ENCODE assay signal across 15 cellular contexts in genomic region chr19:40281381-40282208, GRCh38. TPM values are rescaled to one million over a fixed set of nuclear protein-coding genes. Genes with fewer than 3 reads are reported as not detected.
DNase-seq lines count a peak whose midpoint lies in the region; ATAC-seq and TF ChIP-seq lines count a peak whose summit lies in the region.
"Had no signal": no experiment of that assay in that cellular context is flagged by ENCODE, and none has a peak within 500 bp of the region (broad histone marks: within the 10 kb centered on the region; RNA-seq: fewer than 3 reads in every experiment).

No MANE protein-coding gene starts in this region.

- H3K36me3 ChIP-seq in left ventricle myocardium inferior (no peaks in the 10 kb centered on the region), adipocyte (ENCODE audit: control insufficient read depth, insufficient read depth, low read length, severe bottlenecking) (no peaks in the 10 kb centered on the region), mesenchymal stem cell (ENCODE audit: control insufficient read depth in 1 of 2, insufficient read depth in 2 of 2, low read depth in 1 of 2, low read length in 2 of 2) (peaks cover 7 to 24% of the 10 kb centered on the region in 2 experiments), thyroid gland (no peaks in the 10 kb centered on the region)

- H3K4ac ChIP-seq in mesenchymal stem cell (ENCODE audit: low read depth in 1 of 2, low read length in 2 of 2) = no peak overlapping the region

- H3K9ac ChIP-seq in adipocyte (ENCODE audit: low read length) = peak overlapping the region; percentile 92
- peak overlapping the region; percentile 97 for H3K9ac ChIP-seq in mesenchymal stem cell (ENCODE audit: low read length)
- H3K9ac ChIP-seq: KMS-11 had no signal

- no peak overlapping the region for H4K91ac ChIP-seq in mesenchymal stem cell (ENCODE audit: low read length)

- no peak overlapping the region for H3K23ac ChIP-seq in mesenchymal stem cell (ENCODE audit: low read length in 2 of 2)

- no peak overlapping the region for H2BK12ac ChIP-seq in mesenchymal stem cell (ENCODE audit: low read length in 2 of 2)

- peak overlapping the region in 2 of 7 donors; percentile 12 to 43 for H3K27ac Mint-ChIP-seq in CD14-positive monocyte
- H3K27ac Mint-ChIP-seq in mesothelial cell of epicardium = no peak overlapping the region

- ATAC-seq in Right ventricle myocardium superior (ENCODE audit: poor library complexity) = no peak
- ATAC-seq: T-cell had no signal

- intact Hi-C loops in left ventricle myocardium inferior (cut with micrococcal nuclease) = no loop called here
- intact Hi-C loops in Right ventricle myocardium superior (cut with DNase I) = no loop called here
- intact Hi-C loops in thyroid gland (cut with DNase I) = loop anchor here (5.0 kb wide), 1 partner anchor 44 kb away; no protein-coding TSS in a partner anchor
- intact Hi-C loops in CD14-positive monocyte (cut with micrococcal nuclease) = loop anchor here in 1 of 2 donors (10.0 kb wide), 1 partner anchor 147 kb away; no protein-coding TSS in a partner anchor

- no peak overlapping the region for H3K14ac ChIP-seq in mesenchymal stem cell (ENCODE audit: low read length in 2 of 2)

- TF ChIP-seq POLR2A in thyroid gland (IDR thresholded peaks at IDR 0.05) = peak in 1 of 2 donors; percentile 30

- peak overlapping the region; percentile 53 for H3K4me3 ChIP-seq in left ventricle myocardium inferior
- no peak overlapping the region for H3K4me3 ChIP-seq in adipocyte (ENCODE audit: low read length)
- no peak overlapping the region for H3K4me3 ChIP-seq in mesenchymal stem cell (ENCODE audit: insufficient read depth in 1 of 2, low read depth in 1 of 2, low read length in 2 of 2)
- no peak overlapping the region for H3K4me3 ChIP-seq in thyroid gland (replicated peaks in 1 of 3)

- H3K9me3 ChIP-seq in left ventricle myocardium inferior (replicated peaks) = no peaks in the 10 kb centered on the region
- H3K9me3 ChIP-seq in adipocyte (ENCODE audit: control insufficient read depth, low read length) = no peaks in the 10 kb centered on the region
- no peaks in the 10 kb centered on the region for H3K9me3 ChIP-seq in mesenchymal stem cell (ENCODE audit: control insufficient read depth, low read length)
- no peaks in the 10 kb centered on the region for H3K9me3 ChIP-seq in thyroid gland

- H3K4me1 ChIP-seq in left ventricle myocardium inferior (peaks cover 91% of the 10 kb centered on the region), adipocyte (ENCODE audit: control insufficient read depth, insufficient read depth, low read length) (peaks cover 79% of the 10 kb centered on the region), mesenchymal stem cell (ENCODE audit: control insufficient read depth, insufficient read depth, low read depth, low read length) (peaks cover 50% of the 10 kb centered on the region), thyroid gland (peaks cover 66 to 81% of the 10 kb centered on the region in 2 donors)

- no peak overlapping the region for H3K18ac ChIP-seq in mesenchymal stem cell (ENCODE audit: low read depth in 1 of 2, low read length in 2 of 2)

- no peak overlapping the region for H2AK5ac ChIP-seq in mesenchymal stem cell (ENCODE audit: low read length, severe bottlenecking)

- no peaks in the 10 kb centered on the region for H3K27me3 ChIP-seq in left ventricle myocardium inferior (ENCODE audit: low read depth)
- no peaks in the 10 kb centered on the region for H3K27me3 ChIP-seq in adipocyte (replicated peaks; ENCODE audit: control insufficient read depth, insufficient read depth, low read length)
- no peaks in the 10 kb centered on the region for H3K27me3 ChIP-seq in mesenchymal stem cell (ENCODE audit: control insufficient read depth in 1 of 2, insufficient read depth in 1 of 2, low read length in 2 of 2)
- no peaks in the 10 kb centered on the region for H3K27me3 ChIP-seq in thyroid gland

- H3K27me3 Mint-ChIP-seq in CD14-positive monocyte (ENCODE audit: low read depth in 3 of 3) (no peaks in the 10 kb centered on the region), mesothelial cell of epicardium (ENCODE audit: low read depth) (no peaks in the 10 kb centered on the region)
- H3K27me3 Mint-ChIP-seq: T-cell had no signal

- H3K79me1 ChIP-seq in mesenchymal stem cell (replicated peaks; ENCODE audit: low read length, poor library complexity, severe bottlenecking) = peaks cover 8% of the 10 kb centered on the region

- no peak overlapping the region for H2AFZ ChIP-seq in mesenchymal stem cell (ENCODE audit: low read depth, low read length)

- H3K27ac ChIP-seq in left ventricle myocardium inferior (replicated peaks) (peak overlapping the region; percentile 95), mesenchymal stem cell (ENCODE audit: low read length, poor library complexity, severe bottlenecking) (no peak overlapping the region), thyroid gland (peak overlapping the region; percentile 76 to 100 (median 98))
- H3K27ac ChIP-seq: KMS-11 had no signal

- no peak overlapping the region for H4K8ac ChIP-seq in mesenchymal stem cell (ENCODE audit: low read length)

- TF ChIP-seq CTCF in left ventricle myocardium inferior (IDR thresholded peaks at IDR 0.05; ENCODE audit: borderline replicate concordance) = no peak
- no peak for TF ChIP-seq CTCF in thyroid gland (IDR thresholded peaks at IDR 0.05)
- no peak for TF ChIP-seq CTCF in CD14-positive monocyte (IDR thresholded peaks at IDR 0.05)
- no peak for TF ChIP-seq CTCF in mesothelial cell of epicardium (IDR thresholded peaks at IDR 0.05; ENCODE audit: unreplicated experiment)

- H3K36me3 Mint-ChIP-seq in CD14-positive monocyte (peaks cover 6 to 8% of the 10 kb centered on the region in 2 donors), mesothelial cell of epicardium (no peaks in the 10 kb centered on the region)

- 91% methylated on average over 13 of the region's 14 CpGs for WGBS in mesenchymal stem cell
- WGBS in thyroid gland, 2 donors = 47 to 54% methylated on average over 14 of the region's 14 CpGs

- DNase-seq in left ventricle myocardium inferior = no peak
- no peak for DNase-seq in Right ventricle myocardium superior
- no peak for DNase-seq in adipocyte (ENCODE audit: low read depth)
- no peak for DNase-seq in mesenchymal stem cell
- DNase-seq in thyroid gland = peak; percentile 50 to 64
- DNase-seq in CD14-positive monocyte (ENCODE audit: low spot score) = no peak
- DNase-seq in NCI-H526 (lab: John Stamatoyannopoulos, UW) = no peak
- DNase-seq in mesothelial cell of epicardium (ENCODE audit: low spot score in 2 of 2, unreplicated experiment in 2 of 2) = no peak
- DNase-seq: activated CD4-positive, alpha-beta T cell treated with anti-CD3 and anti-CD28 coated beads for 4 hours; NCI-H2081 treated with DMSO at 0.1 percent for 48 hours; T-cell had no signal

- H3K9me3 Mint-ChIP-seq in CD14-positive monocyte (no peaks in the 10 kb centered on the region), mesothelial cell of epicardium (no peaks in the 10 kb centered on the region)
- H3K9me3 Mint-ChIP-seq: T-cell had no signal

- H3K4me3 Mint-ChIP-seq in CD14-positive monocyte (no peak overlapping the region), mesothelial cell of epicardium (no peak overlapping the region)

- H2BK15ac ChIP-seq in mesenchymal stem cell (ENCODE audit: low read depth, poor library complexity, severe bottlenecking) = no peak overlapping the region

- H2BK5ac ChIP-seq in mesenchymal stem cell (ENCODE audit: low read depth, low read length, poor library complexity, severe bottlenecking) = no peak overlapping the region

- H3K4me1 Mint-ChIP-seq in CD14-positive monocyte (peaks cover 50% of the 10 kb centered on the region), mesothelial cell of epicardium (peaks cover 63% of the 10 kb centered on the region)

- H2BK120ac ChIP-seq in mesenchymal stem cell (ENCODE audit: low read depth, low read length) = no peak overlapping the region

- H3K4me2 ChIP-seq in mesenchymal stem cell (ENCODE audit: low read length, poor library complexity, severe bottlenecking) = no peak overlapping the region
- H3K4me2 ChIP-seq: KMS-11 had no signal

RNA-seq across cellular contexts. Expression of gene AKT2, which starts 3.5 kb away (rescaled TPM):
- total RNA-seq in left ventricle myocardium inferior (107 TPM), Right ventricle myocardium superior (126 TPM), thyroid gland (100 to 1,000 TPM; 166 to 285 (median 190) TPM), mesothelial cell of epicardium (192 to 200 TPM (median 194 TPM) in 3 replicates)
- 112 TPM for polyA plus RNA-seq in mesenchymal stem cell (2013, experiment 1 of 2)
- 106 TPM for polyA plus RNA-seq in mesenchymal stem cell (2013, experiment 2 of 2)
- polyA plus RNA-seq in CD14-positive monocyte = 10 to 100 TPM; 11.4 to 16.3 TPM

RNA-seq across cellular contexts. Expression of gene CCNP, which starts 55.1 kb away (rescaled TPM):
- total RNA-seq in left ventricle myocardium inferior = 0.30 TPM
- not detected for total RNA-seq in Right ventricle myocardium superior
- 0.12 TPM for polyA plus RNA-seq in mesenchymal stem cell (2013, experiment 1 of 2)
- polyA plus RNA-seq in mesenchymal stem cell (2013, experiment 2 of 2) = 0.05 TPM
- 1 to 10 TPM in 1 of 4 donors, under 1 TPM in 2, not detected in 1; 0.13 to 3.2 (median 0.68) TPM for total RNA-seq in thyroid gland
- not detected for polyA plus RNA-seq in CD14-positive monocyte
- 0.98 to 1.8 TPM (median 1.0 TPM) in 3 replicates for total RNA-seq in mesothelial cell of epicardium
- total RNA-seq: Daoy, esophagus mucosa, urinary bladder had no signal

Comparison
In these comparisons a context has a peak if more than half of its experiments do, and no peak if none do; other contexts are left out.
1. DNase-seq: peak in thyroid gland (2 of 2); none in left ventricle myocardium inferior (single experiment), Right ventricle myocardium superior (single experiment), adipocyte (single experiment), mesenchymal stem cell (single experiment), CD14-positive monocyte (single experiment), NCI-H526 (0 of 2) and mesothelial cell of epicardium (0 of 2).